ENCODE assay signal across 10 cellular contexts in the genomic region with DNA sequence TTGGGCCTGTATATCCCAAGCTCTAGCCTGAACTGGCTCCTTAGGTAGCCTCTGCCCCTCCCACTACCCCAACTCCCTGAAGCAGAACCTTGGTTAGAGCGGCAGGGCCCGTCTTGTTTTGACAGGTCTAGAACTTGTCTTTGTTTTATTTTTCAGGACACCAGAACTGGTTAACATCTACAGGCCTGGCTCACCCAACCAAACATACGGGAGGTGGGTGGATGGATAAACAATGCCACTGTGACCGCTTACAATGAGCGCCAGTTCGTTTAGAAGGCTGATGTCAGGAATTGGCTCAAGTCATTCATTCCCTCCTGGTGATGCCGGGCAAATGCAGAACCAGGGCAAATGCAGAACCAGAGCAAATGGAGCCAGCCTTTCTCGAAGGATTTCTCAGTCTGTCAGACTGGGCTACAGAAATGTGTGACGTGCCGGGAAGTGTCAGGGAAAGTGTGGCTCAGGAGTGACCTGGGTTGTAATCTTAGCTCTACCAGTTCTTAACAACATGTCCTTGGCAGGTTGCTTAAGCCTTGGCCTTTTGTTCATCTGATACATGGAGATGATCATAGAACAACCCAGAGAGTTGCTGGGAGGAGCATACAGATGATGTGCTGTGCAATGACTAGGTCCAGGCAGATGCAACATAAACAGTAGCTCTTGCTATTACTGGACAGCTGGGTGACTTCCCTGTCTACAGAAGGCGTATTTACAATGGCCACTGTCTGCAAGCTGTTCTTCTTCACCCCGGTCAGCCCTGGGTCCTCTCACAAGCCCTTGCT. TPM values are rescaled to one million over a fixed set of nuclear protein-coding genes. Genes with fewer than 3 reads are reported as not detected.
A peak's percentile ranks its signal among the peaks of the same experiment; 100 is the strongest.
DNase-seq lines count a peak whose midpoint lies in the region; ATAC-seq, FAIRE-seq and TF ChIP-seq lines count a peak whose summit lies in the region.
"Had no signal": no experiment of that assay in that cellular context is flagged by ENCODE, and none has a peak within 500 bp of the region (broad histone marks: within the 10 kb centered on the region; RNA-seq: fewer than 3 reads in every experiment).

No MANE protein-coding gene starts in this region.

- H3K36me3 Mint-ChIP-seq in activated naive CD8-positive, alpha-beta T cell treated with anti-CD3 and anti-CD28 coated beads for 36 hours: no peaks in the 10 kb centered on the region

- no peak overlapping the region for H3K4me3 ChIP-seq in GM23248
- no peak overlapping the region for H3K4me3 ChIP-seq in right cardiac atrium (ENCODE audit: low read length)
- H3K4me3 ChIP-seq in skeletal muscle cell (ENCODE audit: low read depth, low read length): no peak overlapping the region
- H3K4me3 ChIP-seq in small intestine (ENCODE audit: low read depth in 1 of 2, low read length in 2 of 2): no peak overlapping the region

- no peaks in the 10 kb centered on the region for H3K9me3 ChIP-seq in GM23248 (ENCODE audit: low read depth)
- H3K9me3 ChIP-seq in right cardiac atrium (ENCODE audit: control insufficient read depth, low read length): no peaks in the 10 kb centered on the region
- no peaks in the 10 kb centered on the region for H3K9me3 ChIP-seq in small intestine (ENCODE audit: control insufficient read depth, low read depth)

- H3K4me1 Mint-ChIP-seq in activated naive CD8-positive, alpha-beta T cell treated with anti-CD3 and anti-CD28 coated beads for 36 hours: peaks cover 61% of the 10 kb centered on the region

- H3K27ac ChIP-seq in GM23248 (no peak overlapping the region), right cardiac atrium (ENCODE audit: low read length) (peak overlapping the region; percentile 60), small intestine (ENCODE audit: low read depth in 1 of 2, low read length in 1 of 2) (peak overlapping the region in 1 of 2 donors; percentile 81)

- H3K27me3 ChIP-seq in GM23248 (replicated peaks; ENCODE audit: insufficient read depth): no peaks in the 10 kb centered on the region
- no peaks in the 10 kb centered on the region for H3K27me3 ChIP-seq in right cardiac atrium (ENCODE audit: control insufficient read depth, insufficient read depth)
- no peaks in the 10 kb centered on the region for H3K27me3 ChIP-seq in small intestine (ENCODE audit: control insufficient read depth in 2 of 2, insufficient read depth in 2 of 2, low read length in 2 of 2)

- in situ Hi-C loops in GM23248 (cut with MboI): loop anchor here (5.0 to 10.0 kb wide), 2 partner anchors 63 to 210 kb away; no protein-coding TSS in a partner anchor

- no peak overlapping the region for H3K9ac ChIP-seq in GM23248

- H3K4me2 ChIP-seq in GM23248 (ENCODE audit: unreplicated experiment): no peak overlapping the region

- H3K27ac Mint-ChIP-seq in activated naive CD8-positive, alpha-beta T cell treated with anti-CD3 and anti-CD28 coated beads for 36 hours: peak overlapping the region; percentile 84

- peak overlapping the region; percentile 79 for H3K4me3 Mint-ChIP-seq in activated naive CD8-positive, alpha-beta T cell treated with anti-CD3 and anti-CD28 coated beads for 36 hours

- TF ChIP-seq POLR2A in H54 (IDR thresholded peaks at IDR 0.05; ENCODE audit: low read depth, low read length): no peak

- H3K36me3 ChIP-seq in GM23248 (ENCODE audit: low read depth) (no peaks in the 10 kb centered on the region), small intestine (ENCODE audit: control insufficient read depth in 2 of 2, insufficient read depth in 2 of 2, low read length in 2 of 2) (no peaks in the 10 kb centered on the region)

- H3K4me1 ChIP-seq in GM23248 (ENCODE audit: insufficient read depth): peaks cover 11% of the 10 kb centered on the region
- peaks cover 21% of the 10 kb centered on the region for H3K4me1 ChIP-seq in right cardiac atrium (ENCODE audit: control insufficient read depth, insufficient read depth, low read length)
- H3K4me1 ChIP-seq in small intestine (ENCODE audit: control insufficient read depth in 2 of 2, insufficient read depth in 1 of 2, low read depth in 1 of 2, low read length in 1 of 2): peaks cover 2 to 4% of the 10 kb centered on the region in 2 donors

- no peak overlapping the region for H2AFZ ChIP-seq in GM23248

- 0 out of 2 replicates have a peak, but pooled peaks cover 12% of the 10 kb centered on the region for H3F3A ChIP-seq in GM23248 (ENCODE audit: insufficient read depth)

- H3K79me2 ChIP-seq in GM23248 (ENCODE audit: insufficient read depth): no peaks in the 10 kb centered on the region

- H3K27me3 Mint-ChIP-seq in activated naive CD8-positive, alpha-beta T cell treated with anti-CD3 and anti-CD28 coated beads for 36 hours: no peaks in the 10 kb centered on the region

- intact Hi-C loops in right cardiac atrium (cut with DNase I): loop anchor here (5.0 to 10.0 kb wide), 4 partner anchors 33 to 213 kb away; a partner anchor contains a TSS

- no peaks in the 10 kb centered on the region for H3K9me3 Mint-ChIP-seq in activated naive CD8-positive, alpha-beta T cell treated with anti-CD3 and anti-CD28 coated beads for 36 hours

- WGBS in GM23248 (ENCODE audit: low coverage in 1 of 2, low lambda C conversion rate in 2 of 2, missing lambda C conversion rate in 2 of 2), 2 experiments: 40 to 44% methylated on average over 12 of the region's 12 CpGs
- 53% methylated on average over 12 of the region's 12 CpGs for WGBS in right cardiac atrium
- 74 to 83% (median 82%) methylated on average over 12 of the region's 12 CpGs for WGBS in small intestine, 3 donors

- ATAC-seq in right cardiac atrium (peak; percentile 14 to 36), GM21528 (IDR thresholded peaks at IDR 0.05; ENCODE audit: low FRiP score, unreplicated experiment) (no peak), SK-N-SH treated with all-trans-retinoic acid at 6 μM for 48 hours (no peak)

- H3K9me2 ChIP-seq in GM23248 (ENCODE audit: insufficient read depth): no peaks in the 10 kb centered on the region

- FAIRE-seq in small intestine (lab: Jason Lieb, UNC): no peak
- FAIRE-seq in H54 (lab: Jason Lieb, UNC): no peak
- FAIRE-seq: frontal cortex had no signal

- DNase-seq in GM23248: peak; percentile 65
- no peak for DNase-seq in activated naive CD8-positive, alpha-beta T cell treated with anti-CD3 and anti-CD28 coated beads for 36 hours
- DNase-seq in right cardiac atrium: peak; percentile 57 to 78 (median 74)
- DNase-seq in skeletal muscle cell (ENCODE audit: low read depth): peak; percentile 42
- DNase-seq in small intestine: no peak
- no peak for DNase-seq in H54 (ENCODE audit: insufficient read length, low spot score)

- H4K20me1 ChIP-seq in GM23248 (ENCODE audit: insufficient read depth): no peaks in the 10 kb centered on the region

TF ChIP-seq in SK-N-SH treated with all-trans-retinoic acid at 6 μM for 48 hours, 23 proteins besides CTCF, POLR2A, EP300 and RAD21 (continues in another document):
- no peak for TF ChIP-seq ESRRG (CRISPR knock-in tag; IDR thresholded peaks at IDR 0.05)
- no peak for TF ChIP-seq ZFP3 (CRISPR knock-in tag; IDR thresholded peaks at IDR 0.05)
- no peak for TF ChIP-seq TCF4 (CRISPR knock-in tag; IDR thresholded peaks at IDR 0.05; ENCODE audit: borderline replicate concordance)
- no peak for TF ChIP-seq ZNF8 (CRISPR knock-in tag; IDR thresholded peaks at IDR 0.05)
- no peak for TF ChIP-seq BACH2 (CRISPR knock-in tag; IDR thresholded peaks at IDR 0.05; ENCODE audit: borderline replicate concordance)
- TF ChIP-seq, protein P1, sequence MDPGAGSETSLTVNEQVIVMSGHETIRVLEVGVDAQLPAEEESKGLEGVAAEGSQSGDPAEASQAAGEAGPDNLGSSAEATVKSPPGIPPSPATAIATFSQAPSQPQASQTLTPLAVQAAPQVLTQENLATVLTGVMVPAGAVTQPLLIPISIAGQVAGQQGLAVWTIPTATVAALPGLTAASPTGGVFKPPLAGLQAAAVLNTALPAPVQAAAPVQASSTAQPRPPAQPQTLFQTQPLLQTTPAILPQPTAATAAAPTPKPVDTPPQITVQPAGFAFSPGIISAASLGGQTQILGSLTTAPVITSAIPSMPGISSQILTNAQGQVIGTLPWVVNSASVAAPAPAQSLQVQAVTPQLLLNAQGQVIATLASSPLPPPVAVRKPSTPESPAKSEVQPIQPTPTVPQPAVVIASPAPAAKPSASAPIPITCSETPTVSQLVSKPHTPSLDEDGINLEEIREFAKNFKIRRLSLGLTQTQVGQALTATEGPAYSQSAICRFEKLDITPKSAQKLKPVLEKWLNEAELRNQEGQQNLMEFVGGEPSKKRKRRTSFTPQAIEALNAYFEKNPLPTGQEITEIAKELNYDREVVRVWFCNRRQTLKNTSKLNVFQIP (CRISPR knock-in tag; IDR thresholded peaks at IDR 0.05; ENCODE audit: borderline replicate concordance, low read depth): no peak
- no peak for TF ChIP-seq OSR1 (CRISPR knock-in tag; IDR thresholded peaks at IDR 0.05)
- no peak for TF ChIP-seq TOX (CRISPR knock-in tag; IDR thresholded peaks at IDR 0.05; ENCODE audit: borderline replicate concordance)
- no peak for TF ChIP-seq SNAI2 (CRISPR knock-in tag; IDR thresholded peaks at IDR 0.05)
- TF ChIP-seq PPARA (CRISPR knock-in tag; IDR thresholded peaks at IDR 0.05; ENCODE audit: borderline replicate concordance): no peak
- TF ChIP-seq, protein P2, sequence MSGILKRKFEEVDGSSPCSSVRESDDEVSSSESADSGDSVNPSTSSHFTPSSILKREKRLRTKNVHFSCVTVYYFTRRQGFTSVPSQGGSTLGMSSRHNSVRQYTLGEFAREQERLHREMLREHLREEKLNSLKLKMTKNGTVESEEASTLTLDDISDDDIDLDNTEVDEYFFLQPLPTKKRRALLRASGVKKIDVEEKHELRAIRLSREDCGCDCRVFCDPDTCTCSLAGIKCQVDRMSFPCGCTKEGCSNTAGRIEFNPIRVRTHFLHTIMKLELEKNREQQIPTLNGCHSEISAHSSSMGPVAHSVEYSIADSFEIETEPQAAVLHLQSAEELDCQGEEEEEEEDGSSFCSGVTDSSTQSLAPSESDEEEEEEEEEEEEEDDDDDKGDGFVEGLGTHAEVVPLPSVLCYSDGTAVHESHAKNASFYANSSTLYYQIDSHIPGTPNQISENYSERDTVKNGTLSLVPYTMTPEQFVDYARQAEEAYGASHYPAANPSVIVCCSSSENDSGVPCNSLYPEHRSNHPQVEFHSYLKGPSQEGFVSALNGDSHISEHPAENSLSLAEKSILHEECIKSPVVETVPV (CRISPR knock-in tag; IDR thresholded peaks at IDR 0.05): no peak

RNA-seq across cellular contexts. Expression of a gene that starts 30.5 kb away (rescaled TPM):
- total RNA-seq in GM23248 (2014; rRNA removed; shearing (Covaris generic)): 5.0 and 7.8 TPM in 2 replicates
- polyA plus RNA-seq in GM23248 (2016; fragmentation: Nextera tagmentation; extraction: Ambion mirVana) (7.5 and 7.9 TPM in 2 replicates), right cardiac atrium (333 TPM), small intestine (100 to 1,000 TPM in 1 of 3 donors, 10 to 100 TPM in 2; 15.9 to 101 (median 23.5) TPM)
- 10 to 100 TPM; 74.7 to 81.2 TPM for total RNA-seq in activated naive CD8-positive, alpha-beta T cell treated with anti-CD3 and anti-CD28 coated beads for 36 hours
- total RNA-seq in right cardiac atrium: 100 to 1,000 TPM in 2 of 4 donors, 10 to 100 TPM in 2; 68.1 to 361 (median 105) TPM

RNA-seq across cellular contexts. Expression of a gene that starts 45.3 kb away (rescaled TPM):
- total RNA-seq in GM23248 (2014; rRNA removed; shearing (Covaris generic)): not detected in 2 replicates
- polyA plus RNA-seq in GM23248 (2016; fragmentation: Nextera tagmentation; extraction: Ambion mirVana) (not detected in 2 replicates), right cardiac atrium (0.09 TPM), small intestine (under 1 TPM in 1 of 3 donors, not detected in 2; 0.43 TPM)
- total RNA-seq in activated naive CD8-positive, alpha-beta T cell treated with anti-CD3 and anti-CD28 coated beads for 36 hours: under 1 TPM; 0.21 to 0.56 TPM
- total RNA-seq in right cardiac atrium: under 1 TPM in 3 of 4 donors, not detected in 1; 0.25 to 0.64 (median 0.32) TPM
- total RNA-seq: HT1080 had no signal

Comparison
In these comparisons a context has a peak if more than half of its experiments do, and no peak if none do; other contexts are left out.
1. DNase-seq: peak in GM23248 (single experiment), right cardiac atrium (3 of 3) and skeletal muscle cell (single experiment); none in activated naive CD8-positive, alpha-beta T cell treated with anti-CD3 and anti-CD28 coated beads for 36 hours (single experiment), small intestine (single experiment) and H54 (single experiment).
2. ATAC-seq: peak in right cardiac atrium (2 of 2); none in GM21528 (single experiment) and SK-N-SH treated with all-trans-retinoic acid at 6 μM for 48 hours (single experiment).